In genomic region chr22:27747396-27748256, GRCh38 we compare ENCODE assay signal across 1 cellular context.
TF ChIP-seq lines count a peak whose summit lies in the region.

No MANE protein-coding gene starts in this region.

TF ChIP-seq in HepG2, 621 proteins besides CTCF, POLR2A, EP300 and RAD21 (continued from another document):
- TF ChIP-seq MTA1 (CRISPR knock-in tag; IDR thresholded peaks at IDR 0.05; ENCODE audit: borderline replicate concordance): no peak
- TF ChIP-seq SMC3 (IDR thresholded peaks at IDR 0.05; ENCODE audit: low read length): no peak
- TF ChIP-seq ESRRA (CRISPR knock-in tag; IDR thresholded peaks at IDR 0.05; ENCODE audit: low read depth): no peak
- TF ChIP-seq RFX5 (IDR thresholded peaks at IDR 0.05; ENCODE audit: low read depth, low read length): no peak
TF ChIP-seq in HepG2: peak in this region for 0.
